Comparison of ENCODE assay signal across 1 cellular context in genomic region chr11:3835100-3835485, GRCh38.
A peak's percentile ranks its signal among the peaks of the same experiment; 100 is the strongest.
TF ChIP-seq lines count a peak whose summit lies in the region.

No MANE protein-coding gene starts in this region.

TF ChIP-seq in K562, 482 proteins besides CTCF, POLR2A, EP300 and RAD21 (continued from another document and continues in another):
- TF ChIP-seq NRF1 (conservative IDR thresholded peaks at IDR 0.05 in 1 of 2, IDR thresholded peaks at IDR 0.05 in 1 of 2) (peak in 1 of 2 experiments; percentile 21; a peak in 1 of 4 replicates), SIN3A (IDR thresholded peaks at IDR 0.05; ENCODE audit: borderline replicate concordance in 2 of 2, control insufficient read depth in 1 of 2, low read depth in 2 of 2, low read length in 2 of 2) (no peak), MBD2 (IDR thresholded peaks at IDR 0.05; ENCODE audit: borderline replicate concordance, low read depth) (no peak), NCOR1 (IDR thresholded peaks at IDR 0.05) (no peak; the same call in 1 of the 2 replicates), ZNF766 (CRISPR knock-in tag; conservative IDR thresholded peaks at IDR 0.05) (no peak), PPARD (CRISPR knock-in tag; IDR thresholded peaks at IDR 0.05) (no peak), NFIX (CRISPR knock-in tag; IDR thresholded peaks at IDR 0.05; ENCODE audit: low read depth) (no peak), EZH2 (IDR thresholded peaks at IDR 0.05; ENCODE audit: borderline replicate concordance, low read depth, low read length) (no peak), CEBPZ (IDR thresholded peaks at IDR 0.05; ENCODE audit: borderline replicate concordance, low read depth, low read length) (no peak), JUNB (CRISPR knock-in tag; conservative IDR thresholded peaks at IDR 0.05) (no peak), ZNF217 (CRISPR knock-in tag; IDR thresholded peaks at IDR 0.05) (no peak), CBFA2T3 (IDR thresholded peaks at IDR 0.05) (no peak), KDM4B (IDR thresholded peaks at IDR 0.05; ENCODE audit: borderline replicate concordance in 2 of 2, low read depth in 1 of 2) (no peak), TAF7 (tag; IDR thresholded peaks at IDR 0.05) (no peak), PML (IDR thresholded peaks at IDR 0.05; ENCODE audit: low read length) (no peak), DNMT1 (IDR thresholded peaks at IDR 0.05) (no peak), ZNF395 (CRISPR knock-in tag; IDR thresholded peaks at IDR 0.05) (0 out of 2 replicates have a peak, but pooled peaks have one; percentile 1), POLR3A (IDR thresholded peaks at IDR 0.05; ENCODE audit: borderline replicate concordance, extremely low read depth, insufficient read depth, insufficient read length) (no peak), ZNF347 (CRISPR knock-in tag; IDR thresholded peaks at IDR 0.05; ENCODE audit: low read depth) (no peak), ZNF77 (CRISPR knock-in tag; IDR thresholded peaks at IDR 0.05) (no peak), ZNF143 (CRISPR knock-in tag; IDR thresholded peaks at IDR 0.05) (no peak), YY1 (IDR thresholded peaks at IDR 0.05; ENCODE audit: borderline replicate concordance in 1 of 3, control insufficient read depth in 1 of 3, extremely low read depth in 1 of 3, insufficient read depth in 3 of 3, insufficient read length in 1 of 3, insufficient replicate concordance in 2 of 3, low read depth in 1 of 3, low read length in 2 of 3) (no peak), HOXB6 (CRISPR knock-in tag; IDR thresholded peaks at IDR 0.05; ENCODE audit: borderline replicate concordance) (no peak), ZNF407 (IDR thresholded peaks at IDR 0.05; ENCODE audit: low read depth) (no peak)
- TF ChIP-seq, protein P1, sequence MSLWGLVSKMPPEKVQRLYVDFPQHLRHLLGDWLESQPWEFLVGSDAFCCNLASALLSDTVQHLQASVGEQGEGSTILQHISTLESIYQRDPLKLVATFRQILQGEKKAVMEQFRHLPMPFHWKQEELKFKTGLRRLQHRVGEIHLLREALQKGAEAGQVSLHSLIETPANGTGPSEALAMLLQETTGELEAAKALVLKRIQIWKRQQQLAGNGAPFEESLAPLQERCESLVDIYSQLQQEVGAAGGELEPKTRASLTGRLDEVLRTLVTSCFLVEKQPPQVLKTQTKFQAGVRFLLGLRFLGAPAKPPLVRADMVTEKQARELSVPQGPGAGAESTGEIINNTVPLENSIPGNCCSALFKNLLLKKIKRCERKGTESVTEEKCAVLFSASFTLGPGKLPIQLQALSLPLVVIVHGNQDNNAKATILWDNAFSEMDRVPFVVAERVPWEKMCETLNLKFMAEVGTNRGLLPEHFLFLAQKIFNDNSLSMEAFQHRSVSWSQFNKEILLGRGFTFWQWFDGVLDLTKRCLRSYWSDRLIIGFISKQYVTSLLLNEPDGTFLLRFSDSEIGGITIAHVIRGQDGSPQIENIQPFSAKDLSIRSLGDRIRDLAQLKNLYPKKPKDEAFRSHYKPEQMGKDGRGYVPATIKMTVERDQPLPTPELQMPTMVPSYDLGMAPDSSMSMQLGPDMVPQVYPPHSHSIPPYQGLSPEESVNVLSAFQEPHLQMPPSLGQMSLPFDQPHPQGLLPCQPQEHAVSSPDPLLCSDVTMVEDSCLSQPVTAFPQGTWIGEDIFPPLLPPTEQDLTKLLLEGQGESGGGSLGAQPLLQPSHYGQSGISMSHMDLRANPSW (CRISPR knock-in tag; IDR thresholded peaks at IDR 0.05), result no peak
- TF ChIP-seq, protein P2, sequence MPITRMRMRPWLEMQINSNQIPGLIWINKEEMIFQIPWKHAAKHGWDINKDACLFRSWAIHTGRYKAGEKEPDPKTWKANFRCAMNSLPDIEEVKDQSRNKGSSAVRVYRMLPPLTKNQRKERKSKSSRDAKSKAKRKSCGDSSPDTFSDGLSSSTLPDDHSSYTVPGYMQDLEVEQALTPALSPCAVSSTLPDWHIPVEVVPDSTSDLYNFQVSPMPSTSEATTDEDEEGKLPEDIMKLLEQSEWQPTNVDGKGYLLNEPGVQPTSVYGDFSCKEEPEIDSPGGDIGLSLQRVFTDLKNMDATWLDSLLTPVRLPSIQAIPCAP (CRISPR knock-in tag; IDR thresholded peaks at IDR 0.05; ENCODE audit: borderline replicate concordance), result no peak
- TF ChIP-seq, protein P3, sequence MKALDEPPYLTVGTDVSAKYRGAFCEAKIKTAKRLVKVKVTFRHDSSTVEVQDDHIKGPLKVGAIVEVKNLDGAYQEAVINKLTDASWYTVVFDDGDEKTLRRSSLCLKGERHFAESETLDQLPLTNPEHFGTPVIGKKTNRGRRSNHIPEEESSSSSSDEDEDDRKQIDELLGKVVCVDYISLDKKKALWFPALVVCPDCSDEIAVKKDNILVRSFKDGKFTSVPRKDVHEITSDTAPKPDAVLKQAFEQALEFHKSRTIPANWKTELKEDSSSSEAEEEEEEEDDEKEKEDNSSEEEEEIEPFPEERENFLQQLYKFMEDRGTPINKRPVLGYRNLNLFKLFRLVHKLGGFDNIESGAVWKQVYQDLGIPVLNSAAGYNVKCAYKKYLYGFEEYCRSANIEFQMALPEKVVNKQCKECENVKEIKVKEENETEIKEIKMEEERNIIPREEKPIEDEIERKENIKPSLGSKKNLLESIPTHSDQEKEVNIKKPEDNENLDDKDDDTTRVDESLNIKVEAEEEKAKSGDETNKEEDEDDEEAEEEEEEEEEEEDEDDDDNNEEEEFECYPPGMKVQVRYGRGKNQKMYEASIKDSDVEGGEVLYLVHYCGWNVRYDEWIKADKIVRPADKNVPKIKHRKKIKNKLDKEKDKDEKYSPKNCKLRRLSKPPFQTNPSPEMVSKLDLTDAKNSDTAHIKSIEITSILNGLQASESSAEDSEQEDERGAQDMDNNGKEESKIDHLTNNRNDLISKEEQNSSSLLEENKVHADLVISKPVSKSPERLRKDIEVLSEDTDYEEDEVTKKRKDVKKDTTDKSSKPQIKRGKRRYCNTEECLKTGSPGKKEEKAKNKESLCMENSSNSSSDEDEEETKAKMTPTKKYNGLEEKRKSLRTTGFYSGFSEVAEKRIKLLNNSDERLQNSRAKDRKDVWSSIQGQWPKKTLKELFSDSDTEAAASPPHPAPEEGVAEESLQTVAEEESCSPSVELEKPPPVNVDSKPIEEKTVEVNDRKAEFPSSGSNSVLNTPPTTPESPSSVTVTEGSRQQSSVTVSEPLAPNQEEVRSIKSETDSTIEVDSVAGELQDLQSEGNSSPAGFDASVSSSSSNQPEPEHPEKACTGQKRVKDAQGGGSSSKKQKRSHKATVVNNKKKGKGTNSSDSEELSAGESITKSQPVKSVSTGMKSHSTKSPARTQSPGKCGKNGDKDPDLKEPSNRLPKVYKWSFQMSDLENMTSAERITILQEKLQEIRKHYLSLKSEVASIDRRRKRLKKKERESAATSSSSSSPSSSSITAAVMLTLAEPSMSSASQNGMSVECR (CRISPR knock-in tag; IDR thresholded peaks at IDR 0.05), result 0 out of 2 replicates have a peak, but pooled peaks have one; percentile 34
- TF ChIP-seq, protein P4, sequence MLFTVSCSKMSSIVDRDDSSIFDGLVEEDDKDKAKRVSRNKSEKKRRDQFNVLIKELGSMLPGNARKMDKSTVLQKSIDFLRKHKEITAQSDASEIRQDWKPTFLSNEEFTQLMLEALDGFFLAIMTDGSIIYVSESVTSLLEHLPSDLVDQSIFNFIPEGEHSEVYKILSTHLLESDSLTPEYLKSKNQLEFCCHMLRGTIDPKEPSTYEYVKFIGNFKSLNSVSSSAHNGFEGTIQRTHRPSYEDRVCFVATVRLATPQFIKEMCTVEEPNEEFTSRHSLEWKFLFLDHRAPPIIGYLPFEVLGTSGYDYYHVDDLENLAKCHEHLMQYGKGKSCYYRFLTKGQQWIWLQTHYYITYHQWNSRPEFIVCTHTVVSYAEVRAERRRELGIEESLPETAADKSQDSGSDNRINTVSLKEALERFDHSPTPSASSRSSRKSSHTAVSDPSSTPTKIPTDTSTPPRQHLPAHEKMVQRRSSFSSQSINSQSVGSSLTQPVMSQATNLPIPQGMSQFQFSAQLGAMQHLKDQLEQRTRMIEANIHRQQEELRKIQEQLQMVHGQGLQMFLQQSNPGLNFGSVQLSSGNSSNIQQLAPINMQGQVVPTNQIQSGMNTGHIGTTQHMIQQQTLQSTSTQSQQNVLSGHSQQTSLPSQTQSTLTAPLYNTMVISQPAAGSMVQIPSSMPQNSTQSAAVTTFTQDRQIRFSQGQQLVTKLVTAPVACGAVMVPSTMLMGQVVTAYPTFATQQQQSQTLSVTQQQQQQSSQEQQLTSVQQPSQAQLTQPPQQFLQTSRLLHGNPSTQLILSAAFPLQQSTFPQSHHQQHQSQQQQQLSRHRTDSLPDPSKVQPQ (CRISPR knock-in tag; IDR thresholded peaks at IDR 0.05; ENCODE audit: borderline replicate concordance), result no peak
